In the genomic region with DNA sequence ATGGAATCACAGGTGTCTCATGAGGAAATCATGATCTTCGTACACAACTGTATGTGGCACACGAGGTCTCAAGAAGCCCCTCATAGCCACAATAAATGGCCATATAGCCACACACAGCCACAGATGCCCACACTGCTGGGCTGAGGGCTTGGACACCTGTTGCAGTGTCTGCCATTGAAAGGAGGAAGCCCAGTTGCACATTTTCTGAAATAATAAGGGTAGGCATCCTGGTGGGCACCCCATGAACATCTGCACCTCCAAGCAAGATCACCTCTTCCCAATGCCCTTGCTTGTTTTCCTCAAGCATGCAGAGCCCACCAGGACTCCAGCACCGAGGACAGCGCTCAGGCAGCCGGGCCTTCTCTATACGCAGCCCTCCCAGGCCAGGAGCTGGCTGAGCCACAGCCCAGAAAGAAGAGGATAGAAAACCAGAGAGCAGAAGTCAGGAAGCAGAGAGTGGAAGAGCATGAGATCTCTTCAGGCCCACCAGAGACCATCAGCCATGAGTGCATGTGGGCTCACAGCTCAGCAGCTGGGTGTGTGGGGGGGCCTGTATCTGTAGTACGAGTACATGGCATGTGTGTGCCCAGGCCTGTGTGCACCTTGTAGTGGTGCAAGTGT, we compare ENCODE assay signal across 10 cellular contexts. TPM values are rescaled to one million over a fixed set of nuclear protein-coding genes. Genes with fewer than 3 reads are reported as not detected.
A peak's percentile ranks its signal among the peaks of the same experiment; 100 is the strongest.
DNase-seq lines count a peak whose midpoint lies in the region; ATAC-seq lines count a peak whose summit lies in the region.
"Had no signal": no experiment of that assay in that cellular context is flagged by ENCODE, and none has a peak within 500 bp of the region (broad histone marks: within the 10 kb centered on the region; RNA-seq: fewer than 3 reads in every experiment).

No MANE protein-coding gene starts in this region.

- no peak overlapping the region for H4K12ac ChIP-seq in trophoblast cell (ENCODE audit: low read depth, low read length)

- CTCF ChIA-PET in activated CD4-positive, alpha-beta memory T cell treated with anti-CD3 and anti-CD28 coated beads, Interleukin-2, amount 10 ng/mL, durations not matched to agents 7 days and 5 days (lab: Charles Lee), result interaction anchor here (0.5 to 1.4 kb wide), 2 partner anchors 49 to 72 kb away, joined by 3 to 4 read pairs; no protein-coding TSS in a partner anchor

- no peak overlapping the region for H3K18ac ChIP-seq in trophoblast cell (ENCODE audit: low read length)

- DNase-seq in DMS 273 (lab: John Stamatoyannopoulos, UW; ENCODE audit: unreplicated experiment) (peak; percentile 22), DMS 273 treated with DMSO at 0.1 percent for 48 hours (lab: John Stamatoyannopoulos, UW) (no peak), fibroblast of the conjunctiva (ENCODE audit: low read depth) (peak; percentile 14), trophoblast cell (peak; percentile 31 to 48), SKM-1 treated with dmso at 0.1 percent for 144 hours (lab: John Stamatoyannopoulos, UW; ENCODE audit: unreplicated experiment) (no peak)
- DNase-seq in activated CD4-positive, alpha-beta memory T cell treated with anti-CD3 and anti-CD28 coated beads, Interleukin-2, amount 10 ng/mL, durations not matched to agents 7 days and 5 days, result peak; percentile 21

- H3K79me2 ChIP-seq in trophoblast cell (ENCODE audit: control insufficient read depth, insufficient read depth, low read length, poor library complexity), result no peaks in the 10 kb centered on the region

- POLR2A ChIA-PET in activated CD4-positive, alpha-beta memory T cell treated with anti-CD3 and anti-CD28 coated beads, Interleukin-2, amount 10 ng/mL, durations not matched to agents 7 days and 5 days (lab: Charles Lee), result no interaction called here

- H3K14ac ChIP-seq in trophoblast cell (ENCODE audit: low read length), result no peak overlapping the region

- no CpG with 5 or more reads among the region's 7 CpGs for WGBS in trophoblast cell (ENCODE audit: extremely low coverage, insufficient coverage, insufficient read length)

- no peaks in the 10 kb centered on the region for H3K9me3 Mint-ChIP-seq in activated CD4-positive, alpha-beta memory T cell treated with anti-CD3 and anti-CD28 coated beads, Interleukin-2, amount 10 ng/mL, durations not matched to agents 7 days and 5 days

- no peak overlapping the region for H2BK120ac ChIP-seq in trophoblast cell (ENCODE audit: insufficient read depth, low read length, poor library complexity)

- no peak overlapping the region for H3K23ac ChIP-seq in trophoblast cell (ENCODE audit: low read length)

- no peak for ATAC-seq in GM18511 (IDR thresholded peaks at IDR 0.05; ENCODE audit: unreplicated experiment)
- ATAC-seq in HG03469 (IDR thresholded peaks at IDR 0.05; ENCODE audit: unreplicated experiment), result no peak

- H3K9ac ChIP-seq in trophoblast cell (ENCODE audit: low read length), result no peak overlapping the region

- no peak overlapping the region for H2AFZ ChIP-seq in trophoblast cell (ENCODE audit: insufficient read depth, low read length, poor library complexity)

- no peaks in the 10 kb centered on the region for H3K36me3 ChIP-seq in trophoblast cell (ENCODE audit: control insufficient read depth in 1 of 2, insufficient read depth in 2 of 2, low read length in 2 of 2)

- H3K4me2 ChIP-seq in trophoblast cell (ENCODE audit: low read length), result no peak overlapping the region

- H3K9me3 ChIP-seq in trophoblast cell (ENCODE audit: insufficient read depth, low read depth, low read length), result peaks cover 9% of the 10 kb centered on the region

- H3K27me3 ChIP-seq in trophoblast cell (ENCODE audit: insufficient read depth, low read length), result peaks cover 25% of the 10 kb centered on the region

- H3K27ac Mint-ChIP-seq in activated CD4-positive, alpha-beta memory T cell treated with anti-CD3 and anti-CD28 coated beads, Interleukin-2, amount 10 ng/mL, durations not matched to agents 7 days and 5 days, result no peak overlapping the region

- no peak overlapping the region for H3K4me3 ChIP-seq in trophoblast cell (ENCODE audit: low read depth, low read length)

- H3K27me3 Mint-ChIP-seq in activated CD4-positive, alpha-beta memory T cell treated with anti-CD3 and anti-CD28 coated beads, Interleukin-2, amount 10 ng/mL, durations not matched to agents 7 days and 5 days, result peaks cover 82% of the 10 kb centered on the region

- no peak overlapping the region for H3K27ac ChIP-seq in trophoblast cell (ENCODE audit: low read depth, low read length)
- H3K27ac ChIP-seq: 22Rv1, SK-N-MC had no signal

- H4K91ac ChIP-seq in trophoblast cell (ENCODE audit: low read depth, low read length), result no peak overlapping the region

- no peaks in the 10 kb centered on the region for H3K36me3 Mint-ChIP-seq in activated CD4-positive, alpha-beta memory T cell treated with anti-CD3 and anti-CD28 coated beads, Interleukin-2, amount 10 ng/mL, durations not matched to agents 7 days and 5 days (ENCODE audit: low read depth)

- H2AK5ac ChIP-seq in trophoblast cell (ENCODE audit: low read length), result no peak overlapping the region

- peaks cover 31% of the 10 kb centered on the region for H3K4me1 Mint-ChIP-seq in activated CD4-positive, alpha-beta memory T cell treated with anti-CD3 and anti-CD28 coated beads, Interleukin-2, amount 10 ng/mL, durations not matched to agents 7 days and 5 days

- H4K8ac ChIP-seq in trophoblast cell (ENCODE audit: low read depth, low read length), result no peak overlapping the region

- no peak overlapping the region for H3K4ac ChIP-seq in trophoblast cell (ENCODE audit: low read depth, low read length)

- H3K4me1 ChIP-seq in trophoblast cell (ENCODE audit: control insufficient read depth in 1 of 2, insufficient read depth in 2 of 2, low read length in 2 of 2), result peaks cover 6 to 13% of the 10 kb centered on the region in 2 experiments

- no peak overlapping the region for H2BK12ac ChIP-seq in trophoblast cell (ENCODE audit: low read length)

- peak overlapping the region; percentile 48 for H3K4me3 Mint-ChIP-seq in activated CD4-positive, alpha-beta memory T cell treated with anti-CD3 and anti-CD28 coated beads, Interleukin-2, amount 10 ng/mL, durations not matched to agents 7 days and 5 days

- H3K79me1 ChIP-seq in trophoblast cell (ENCODE audit: low read length), result no peaks in the 10 kb centered on the region

- no peak overlapping the region for H2BK5ac ChIP-seq in trophoblast cell (ENCODE audit: low read depth, low read length, poor library complexity)

RNA-seq across cellular contexts. Expression of a gene that starts 1.0 kb away (rescaled TPM):
- total RNA-seq in activated CD4-positive, alpha-beta memory T cell treated with anti-CD3 and anti-CD28 coated beads, Interleukin-2, amount 10 ng/mL, durations not matched to agents 7 days and 5 days, result 10 to 100 TPM; 10.6 to 11.5 TPM
- polyA plus RNA-seq in trophoblast cell (2013), result 0.03 and 0.04 TPM in 2 replicates

RNA-seq across cellular contexts. Expression of a gene that starts 48.0 kb away (rescaled TPM):
- 1 to 10 TPM; 1.4 to 1.6 TPM for total RNA-seq in activated CD4-positive, alpha-beta memory T cell treated with anti-CD3 and anti-CD28 coated beads, Interleukin-2, amount 10 ng/mL, durations not matched to agents 7 days and 5 days
- polyA plus RNA-seq in trophoblast cell (2013), result not detected in 2 replicates

Comparison
In these comparisons a context has a peak if more than half of its experiments do, and no peak if none do; other contexts are left out.
1. DNase-seq: peak in DMS 273 (single experiment), activated CD4-positive, alpha-beta memory T cell treated with anti-CD3 and anti-CD28 coated beads, Interleukin-2, amount 10 ng/mL, durations not matched to agents 7 days and 5 days (single experiment), fibroblast of the conjunctiva (single experiment) and trophoblast cell (2 of 2); none in DMS 273 treated with DMSO at 0.1 percent for 48 hours (single experiment) and SKM-1 treated with dmso at 0.1 percent for 144 hours (single experiment).